In the genomic region with DNA sequence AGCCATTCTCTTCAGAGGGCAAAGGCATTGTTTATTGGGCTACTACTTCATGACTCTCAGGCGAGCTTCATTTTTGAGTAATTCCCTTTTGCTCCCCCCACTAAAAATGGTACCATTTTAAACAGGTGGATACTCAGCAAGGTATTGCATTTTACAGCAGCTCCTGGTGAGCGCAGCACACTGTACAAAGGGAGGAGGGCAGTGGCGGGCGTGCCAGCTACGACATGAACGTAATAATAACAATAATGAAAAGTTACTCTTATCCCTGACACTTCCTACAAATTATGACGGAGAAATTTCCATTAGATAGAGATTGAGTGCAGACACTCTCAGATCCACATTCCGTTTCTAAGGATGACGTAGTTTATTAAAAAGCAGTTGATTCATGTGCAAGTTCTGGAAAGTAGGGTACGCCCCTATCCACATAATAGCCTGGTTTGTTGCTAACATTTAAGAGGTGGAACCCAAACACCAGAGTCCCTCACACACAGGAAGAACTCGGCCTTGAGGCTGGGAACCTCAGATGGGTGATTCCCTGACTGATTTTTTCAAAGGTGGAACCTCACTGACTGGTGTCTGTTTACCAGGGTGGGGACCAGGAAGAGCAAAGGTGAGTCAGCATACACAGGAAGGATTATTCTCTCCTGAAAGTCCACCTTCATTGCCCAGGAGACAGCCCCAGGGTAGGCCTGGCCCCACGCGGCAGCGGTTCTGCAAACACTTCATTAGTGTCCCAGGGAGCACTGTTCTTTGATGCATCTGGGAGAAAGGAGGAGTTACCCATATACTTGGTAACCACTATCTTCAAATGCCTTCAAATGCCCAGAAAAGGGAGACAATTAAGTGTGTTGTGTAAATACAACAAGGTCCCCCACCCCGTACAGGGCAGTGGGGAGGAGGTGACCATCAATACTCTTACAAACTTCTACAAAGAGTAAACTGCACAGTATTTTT, we compare ENCODE assay signal across 1 cellular context.
TF ChIP-seq lines count a peak whose summit lies in the region.

No MANE protein-coding gene starts in this region.

TF ChIP-seq in HepG2, 621 proteins besides CTCF, POLR2A, EP300 and RAD21 (continued from another document and continues in another):
- TF ChIP-seq ZNF687 (CRISPR knock-in tag; IDR thresholded peaks at IDR 0.05) = peak; percentile 39; the same call in 1 of the 2 replicates
- no peak for TF ChIP-seq PHB2 (IDR thresholded peaks at IDR 0.05; ENCODE audit: partially characterized antibody)
- TF ChIP-seq ATAD3A (CRISPR knock-in tag; IDR thresholded peaks at IDR 0.05) = no peak
- no peak for TF ChIP-seq ISX (CRISPR knock-in tag; conservative IDR thresholded peaks at IDR 0.05)
- TF ChIP-seq ZNF18 (CRISPR knock-in tag; IDR thresholded peaks at IDR 0.05; ENCODE audit: insufficient replicate concordance) = no peak
- TF ChIP-seq SRF (IDR thresholded peaks at IDR 0.05; ENCODE audit: low read depth, low read length) = peak; percentile 77; the same call in 1 of the 2 replicates
- peak; percentile 85 for TF ChIP-seq BCL6 (CRISPR knock-in tag; IDR thresholded peaks at IDR 0.05)
- TF ChIP-seq, protein P1, sequence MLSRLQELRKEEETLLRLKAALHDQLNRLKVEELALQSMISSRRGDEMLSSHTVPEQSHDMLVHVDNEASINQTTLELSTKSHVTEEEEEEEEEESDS (CRISPR knock-in tag; IDR thresholded peaks at IDR 0.05; ENCODE audit: borderline replicate concordance) = no peak
- no peak for TF ChIP-seq ZNF282 (IDR thresholded peaks at IDR 0.05; ENCODE audit: partially characterized antibody)
- TF ChIP-seq ZNF644 (CRISPR knock-in tag; IDR thresholded peaks at IDR 0.05; ENCODE audit: low read depth) = peak; percentile 54; the same call in 1 of the 2 replicates
- TF ChIP-seq ZNF280D (CRISPR knock-in tag; IDR thresholded peaks at IDR 0.05) = 0 out of 2 replicates have a peak, but pooled peaks have one; percentile 57
- TF ChIP-seq, protein P2, sequence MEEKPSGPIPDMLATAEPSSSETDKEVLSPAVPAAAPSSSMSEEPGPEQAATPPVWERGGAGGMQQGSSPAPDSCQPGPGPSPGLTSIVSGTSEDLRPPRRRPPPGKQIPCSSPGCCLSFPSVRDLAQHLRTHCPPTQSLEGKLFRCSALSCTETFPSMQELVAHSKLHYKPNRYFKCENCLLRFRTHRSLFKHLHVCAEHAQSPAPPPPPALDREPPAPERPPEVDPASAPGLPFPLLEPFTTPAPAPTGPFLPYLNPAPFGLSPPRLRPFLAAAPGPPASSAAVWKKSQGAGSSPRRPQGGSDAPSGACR (CRISPR knock-in tag; IDR thresholded peaks at IDR 0.05) = no peak; the same call in 1 of the 2 replicates
- no peak for TF ChIP-seq IKZF1 (IDR thresholded peaks at IDR 0.05)
- no peak for TF ChIP-seq FOXO4 (CRISPR knock-in tag; conservative IDR thresholded peaks at IDR 0.05)
- TF ChIP-seq SMAD1 (CRISPR knock-in tag; IDR thresholded peaks at IDR 0.05; ENCODE audit: borderline replicate concordance, low read depth) = no peak
- TF ChIP-seq, protein P3, sequence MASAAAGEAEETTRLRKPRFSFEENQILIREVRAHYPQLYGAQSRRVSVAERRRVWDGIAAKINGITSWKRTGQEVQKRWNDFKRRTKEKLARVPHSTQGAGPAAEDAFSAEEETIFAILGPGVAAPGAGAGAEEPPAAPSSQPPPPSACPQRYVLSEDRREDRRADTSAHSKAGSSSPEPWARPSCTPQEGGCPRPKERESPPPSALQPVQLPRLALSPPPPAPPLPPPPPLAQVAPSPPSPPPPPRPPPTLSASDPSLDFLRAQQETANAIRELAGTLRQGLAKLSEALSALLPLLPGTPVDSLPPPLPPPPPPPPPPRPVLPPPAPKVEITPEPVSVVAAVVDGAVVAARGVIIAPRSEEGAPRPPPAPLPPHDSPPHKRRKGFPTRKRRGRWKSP (CRISPR knock-in tag; IDR thresholded peaks at IDR 0.05) = 0 out of 2 replicates have a peak, but pooled peaks have one; percentile 20
- no peak for TF ChIP-seq ZNF678 (CRISPR knock-in tag; IDR thresholded peaks at IDR 0.05)
- peak; percentile 65 for TF ChIP-seq MAFF (IDR thresholded peaks at IDR 0.05; ENCODE audit: low read depth, low read length)
- TF ChIP-seq, protein P4, sequence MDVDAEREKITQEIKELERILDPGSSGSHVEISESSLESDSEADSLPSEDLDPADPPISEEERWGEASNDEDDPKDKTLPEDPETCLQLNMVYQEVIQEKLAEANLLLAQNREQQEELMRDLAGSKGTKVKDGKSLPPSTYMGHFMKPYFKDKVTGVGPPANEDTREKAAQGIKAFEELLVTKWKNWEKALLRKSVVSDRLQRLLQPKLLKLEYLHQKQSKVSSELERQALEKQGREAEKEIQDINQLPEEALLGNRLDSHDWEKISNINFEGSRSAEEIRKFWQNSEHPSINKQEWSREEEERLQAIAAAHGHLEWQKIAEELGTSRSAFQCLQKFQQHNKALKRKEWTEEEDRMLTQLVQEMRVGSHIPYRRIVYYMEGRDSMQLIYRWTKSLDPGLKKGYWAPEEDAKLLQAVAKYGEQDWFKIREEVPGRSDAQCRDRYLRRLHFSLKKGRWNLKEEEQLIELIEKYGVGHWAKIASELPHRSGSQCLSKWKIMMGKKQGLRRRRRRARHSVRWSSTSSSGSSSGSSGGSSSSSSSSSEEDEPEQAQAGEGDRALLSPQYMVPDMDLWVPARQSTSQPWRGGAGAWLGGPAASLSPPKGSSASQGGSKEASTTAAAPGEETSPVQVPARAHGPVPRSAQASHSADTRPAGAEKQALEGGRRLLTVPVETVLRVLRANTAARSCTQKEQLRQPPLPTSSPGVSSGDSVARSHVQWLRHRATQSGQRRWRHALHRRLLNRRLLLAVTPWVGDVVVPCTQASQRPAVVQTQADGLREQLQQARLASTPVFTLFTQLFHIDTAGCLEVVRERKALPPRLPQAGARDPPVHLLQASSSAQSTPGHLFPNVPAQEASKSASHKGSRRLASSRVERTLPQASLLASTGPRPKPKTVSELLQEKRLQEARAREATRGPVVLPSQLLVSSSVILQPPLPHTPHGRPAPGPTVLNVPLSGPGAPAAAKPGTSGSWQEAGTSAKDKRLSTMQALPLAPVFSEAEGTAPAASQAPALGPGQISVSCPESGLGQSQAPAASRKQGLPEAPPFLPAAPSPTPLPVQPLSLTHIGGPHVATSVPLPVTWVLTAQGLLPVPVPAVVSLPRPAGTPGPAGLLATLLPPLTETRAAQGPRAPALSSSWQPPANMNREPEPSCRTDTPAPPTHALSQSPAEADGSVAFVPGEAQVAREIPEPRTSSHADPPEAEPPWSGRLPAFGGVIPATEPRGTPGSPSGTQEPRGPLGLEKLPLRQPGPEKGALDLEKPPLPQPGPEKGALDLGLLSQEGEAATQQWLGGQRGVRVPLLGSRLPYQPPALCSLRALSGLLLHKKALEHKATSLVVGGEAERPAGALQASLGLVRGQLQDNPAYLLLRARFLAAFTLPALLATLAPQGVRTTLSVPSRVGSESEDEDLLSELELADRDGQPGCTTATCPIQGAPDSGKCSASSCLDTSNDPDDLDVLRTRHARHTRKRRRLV (CRISPR knock-in tag; IDR thresholded peaks at IDR 0.05) = no peak
- peak; percentile 91 for TF ChIP-seq ZNF501 (CRISPR knock-in tag; IDR thresholded peaks at IDR 0.05)
- TF ChIP-seq HCFC1 (IDR thresholded peaks at IDR 0.05; ENCODE audit: low read depth, low read length) = no peak
- peak; percentile 92 for TF ChIP-seq HDAC1 (CRISPR knock-in tag; IDR thresholded peaks at IDR 0.05)
- peak; percentile 85; the same call in 1 of the 2 replicates for TF ChIP-seq FOSL1 (CRISPR knock-in tag; IDR thresholded peaks at IDR 0.05; ENCODE audit: borderline replicate concordance)
- peak; percentile 96 for TF ChIP-seq ISL2 (CRISPR knock-in tag; IDR thresholded peaks at IDR 0.05)
- no peak for TF ChIP-seq CENPX (CRISPR knock-in tag; IDR thresholded peaks at IDR 0.05)
- no peak for TF ChIP-seq SAFB2 (CRISPR knock-in tag; IDR thresholded peaks at IDR 0.05; ENCODE audit: borderline replicate concordance, low read depth)
- TF ChIP-seq TAF15 (IDR thresholded peaks at IDR 0.05; ENCODE audit: low read depth, low read length, poor library complexity, severe bottlenecking) = no peak
- TF ChIP-seq YEATS4 (CRISPR knock-in tag; IDR thresholded peaks at IDR 0.05; ENCODE audit: borderline replicate concordance) = peak; percentile 25; the same call in 1 of the 2 replicates
- TF ChIP-seq RFX1 (IDR thresholded peaks at IDR 0.05) = no peak
- TF ChIP-seq MTF1 (CRISPR knock-in tag; IDR thresholded peaks at IDR 0.05) = no peak
- no peak for TF ChIP-seq NR3C1 (CRISPR knock-in tag; IDR thresholded peaks at IDR 0.05)
- TF ChIP-seq TCF12 (IDR thresholded peaks at IDR 0.05) = no peak
- no peak; the same call in 1 of the 2 replicates for TF ChIP-seq TCF12 (CRISPR knock-in tag; IDR thresholded peaks at IDR 0.05)
- TF ChIP-seq NFATC3 (CRISPR knock-in tag; IDR thresholded peaks at IDR 0.05) = no peak
- peak; percentile 44; the same call in 1 of the 2 replicates for TF ChIP-seq ONECUT2 (CRISPR knock-in tag; IDR thresholded peaks at IDR 0.05)
- TF ChIP-seq STAT5B (CRISPR knock-in tag; IDR thresholded peaks at IDR 0.05) = no peak
- TF ChIP-seq CSRNP1 (CRISPR knock-in tag; IDR thresholded peaks at IDR 0.05) = no peak
- peak; percentile 93 for TF ChIP-seq KDM6A (CRISPR knock-in tag; IDR thresholded peaks at IDR 0.05; ENCODE audit: low read depth)
